1 cellular context compared by ENCODE assay signal in the genomic region with DNA sequence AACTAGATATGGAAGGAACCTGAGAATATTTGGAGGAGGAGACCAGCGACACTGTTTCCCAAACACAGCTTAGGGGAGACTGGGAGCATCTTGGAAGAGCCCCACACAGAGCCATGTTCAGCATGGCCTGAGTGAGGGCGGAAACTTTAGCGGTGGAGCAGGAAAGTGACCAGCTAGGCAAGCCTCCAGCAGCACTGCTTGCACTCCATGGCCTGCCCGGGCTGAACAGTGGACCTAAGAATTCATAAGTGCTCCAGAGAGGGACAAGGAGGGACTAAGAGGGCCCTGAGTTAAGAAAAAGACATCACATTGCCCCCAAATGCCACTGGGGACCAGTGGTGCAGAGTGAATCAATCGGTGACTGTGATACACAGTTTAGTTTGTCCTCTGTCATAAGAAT.
TF ChIP-seq lines count a peak whose summit lies in the region.

No MANE protein-coding gene starts in this region.

TF ChIP-seq in IMR-90, 13 proteins besides CTCF, POLR2A, EP300 and RAD21:
- TF ChIP-seq SMC3 (IDR thresholded peaks at IDR 0.05; ENCODE audit: low read depth, low read length) (no peak), RFX5 (IDR thresholded peaks at IDR 0.05; ENCODE audit: low read depth, low read length) (no peak), MAFK (IDR thresholded peaks at IDR 0.05; ENCODE audit: low read depth, low read length) (no peak)
- TF ChIP-seq, protein P1, sequence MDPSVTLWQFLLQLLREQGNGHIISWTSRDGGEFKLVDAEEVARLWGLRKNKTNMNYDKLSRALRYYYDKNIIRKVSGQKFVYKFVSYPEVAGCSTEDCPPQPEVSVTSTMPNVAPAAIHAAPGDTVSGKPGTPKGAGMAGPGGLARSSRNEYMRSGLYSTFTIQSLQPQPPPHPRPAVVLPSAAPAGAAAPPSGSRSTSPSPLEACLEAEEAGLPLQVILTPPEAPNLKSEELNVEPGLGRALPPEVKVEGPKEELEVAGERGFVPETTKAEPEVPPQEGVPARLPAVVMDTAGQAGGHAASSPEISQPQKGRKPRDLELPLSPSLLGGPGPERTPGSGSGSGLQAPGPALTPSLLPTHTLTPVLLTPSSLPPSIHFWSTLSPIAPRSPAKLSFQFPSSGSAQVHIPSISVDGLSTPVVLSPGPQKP (IDR thresholded peaks at IDR 0.05; ENCODE audit: borderline replicate concordance, low read depth, low read length), result no peak
